In the genomic region with DNA sequence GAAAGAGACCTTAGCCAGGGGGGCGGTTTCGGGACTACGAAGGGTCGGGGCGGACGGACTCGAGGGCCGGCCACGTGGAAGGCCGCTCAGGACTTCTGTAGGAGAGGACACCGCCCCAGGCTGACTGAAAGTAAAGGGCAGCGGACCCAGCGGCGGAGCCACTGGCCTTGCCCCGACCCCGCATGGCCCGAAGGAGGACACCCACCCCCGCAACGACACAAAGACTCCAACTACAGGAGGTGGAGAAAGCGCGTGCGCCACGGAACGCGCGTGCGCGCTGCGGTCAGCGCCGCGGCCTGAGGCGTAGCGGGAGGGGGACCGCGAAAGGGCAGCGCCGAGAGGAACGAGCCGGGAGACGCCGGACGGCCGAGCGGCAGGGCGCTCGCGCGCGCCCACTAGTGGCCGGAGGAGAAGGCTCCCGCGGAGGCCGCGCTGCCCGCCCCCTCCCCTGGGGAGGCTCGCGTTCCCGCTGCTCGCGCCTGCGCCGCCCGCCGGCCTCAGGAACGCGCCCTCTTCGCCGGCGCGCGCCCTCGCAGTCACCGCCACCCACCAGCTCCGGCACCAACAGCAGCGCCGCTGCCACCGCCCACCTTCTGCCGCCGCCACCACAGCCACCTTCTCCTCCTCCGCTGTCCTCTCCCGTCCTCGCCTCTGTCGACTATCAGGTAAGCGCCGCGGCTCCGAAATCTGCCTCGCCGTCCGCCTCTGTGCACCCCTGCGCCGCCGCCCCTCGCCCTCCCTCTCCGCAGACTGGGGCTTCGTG, we compare ENCODE assay signal across 8 cellular contexts. TPM values are rescaled to one million over a fixed set of nuclear protein-coding genes. Genes with fewer than 3 reads are reported as not detected.
DNase-seq lines count a peak whose midpoint lies in the region; ATAC-seq and TF ChIP-seq lines count a peak whose summit lies in the region.

Gene MAPT (plus strand): TSS at position 533 of the 763 bp plus-strand sequence. CDS start 67,784 bp downstream, outside the sequence.

- peak within 1 kb of the TSS; percentile 50 for H3K27ac Mint-ChIP-seq in activated B cell treated with CpG ODN at 0.5 μM for 24 hours

- H3K36me3 Mint-ChIP-seq in activated B cell treated with CpG ODN at 0.5 μM for 24 hours (ENCODE audit: low read depth): no peaks in the 10 kb centered on the region

- ATAC-seq in HG03039 (IDR thresholded peaks at IDR 0.05; ENCODE audit: unreplicated experiment): peak; percentile 55
- ATAC-seq in activated B cell treated with CpG ODN at 0.5 μM for 24 hours (ENCODE audit: low read depth): peak; percentile 93
- ATAC-seq in HG03378 (IDR thresholded peaks at IDR 0.05; ENCODE audit: unreplicated experiment): no peak

- peak within 1 kb of the TSS; percentile 95 for H3K27ac ChIP-seq in caudate nucleus (ENCODE audit: low read depth, low read length)
- peak within 1 kb of the TSS in 14 of 21 experiments; percentile 14 to 78 (median 37) for H3K27ac ChIP-seq in skin epidermis

- H3K4me1 Mint-ChIP-seq in activated B cell treated with CpG ODN at 0.5 μM for 24 hours: peaks cover 27% of the 10 kb centered on the region

- intact Hi-C loops in activated B cell treated with CpG ODN at 0.5 μM for 24 hours (cut with micrococcal nuclease): loop anchor here (1.0 kb wide), 1 partner anchor 372 kb away; no protein-coding TSS in a partner anchor

- POLR2A ChIA-PET in activated B cell treated with CpG ODN at 0.5 μM for 24 hours (lab: Charles Lee): no interaction called here

- DNase-seq in GM03348 (ENCODE audit: low spot score): peak; percentile 98
- peak; percentile 84 for DNase-seq in NCI-H2171 (lab: John Stamatoyannopoulos, UW)
- peak; percentile 83 for DNase-seq in activated B cell treated with CpG ODN at 0.5 μM for 24 hours
- DNase-seq in caudate nucleus (lab: John Stamatoyannopoulos, UW): peak in 60 of 61 donors; percentile 38 to 97 (median 90)
- peak; percentile 98 for DNase-seq in iPS-NIHi7 (ENCODE audit: extremely low spot score)

- H3K4me3 Mint-ChIP-seq in activated B cell treated with CpG ODN at 0.5 μM for 24 hours: peak within 1 kb of the TSS; percentile 85

- no peaks in the 10 kb centered on the region for H3K9me3 Mint-ChIP-seq in activated B cell treated with CpG ODN at 0.5 μM for 24 hours

- TF ChIP-seq CTCF in activated B cell treated with CpG ODN at 0.5 μM for 24 hours (IDR thresholded peaks at IDR 0.05): no peak

- peaks cover 24% of the 10 kb centered on the region for H3K27me3 Mint-ChIP-seq in activated B cell treated with CpG ODN at 0.5 μM for 24 hours

- CTCF ChIA-PET in activated B cell treated with CpG ODN at 0.5 μM for 24 hours (lab: Charles Lee): no interaction called here

- peak within 1 kb of the TSS; percentile 35 to 72 (median 50) for H3K4me3 ChIP-seq in skin epidermis

RNA-seq across cellular contexts. Expression of gene MAPT, which starts in this region (rescaled TPM):
- total RNA-seq in activated B cell treated with CpG ODN at 0.5 μM for 24 hours: 0.18 and 0.22 TPM in 2 replicates

Comparison
In these comparisons a context has a peak if more than half of its experiments do, and no peak if none do; other contexts are left out.
1. Peak in DNase-seq and ATAC-seq in activated B cell treated with CpG ODN at 0.5 μM for 24 hours; RNA of the gene not detected or under 1 TPM.